In the genomic region with DNA sequence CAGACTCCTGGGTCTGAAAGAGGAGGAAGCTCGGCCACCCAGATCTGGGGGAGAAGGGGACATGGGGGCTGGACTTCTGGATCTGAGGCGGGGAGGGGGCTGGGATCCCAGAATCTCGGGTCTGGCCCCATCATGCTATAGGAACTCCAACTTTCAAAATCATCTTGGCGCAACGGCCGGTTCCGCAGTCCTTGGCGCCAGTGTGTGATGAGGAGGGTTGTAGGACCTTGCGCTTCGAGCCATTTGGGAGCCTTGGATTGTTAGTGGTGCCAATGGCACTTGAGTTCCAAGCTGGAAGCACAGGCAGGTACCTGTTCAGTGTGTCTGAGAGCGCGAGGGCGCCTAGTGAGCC, we compare ENCODE assay signal across 8 cellular contexts. TPM values are rescaled to one million over a fixed set of nuclear protein-coding genes. Genes with fewer than 3 reads are reported as not detected.
DNase-seq lines count a peak whose midpoint lies in the region; TF ChIP-seq lines count a peak whose summit lies in the region.

No MANE protein-coding gene starts in this region.

- H3K36me3 ChIP-seq in GM06990 (ENCODE audit: control insufficient read depth, insufficient read depth, low read length) (peaks cover 2% of the 10 kb centered on the region; the same call in 1 of the 2 replicates), esophagus muscularis mucosa (peaks cover 2 to 17% (median 7%) of the 10 kb centered on the region in 4 donors)

- TF ChIP-seq EP300 in esophagus muscularis mucosa (IDR thresholded peaks at IDR 0.05): no peak

- CTCF ChIA-PET in RWPE1 (lab: Yijun Ruan, JAX) (interaction anchor here (0.6 to 1.6 kb wide), 2 partner anchors 13 to 94 kb away, joined by 3 to 4 read pairs; no protein-coding TSS in a partner anchor), GM10248 (lab: Yijun Ruan, JAX) (interaction anchor here (0.7 to 4.5 kb wide), 28 partner anchors 9 to 449 kb away, joined by 3 to 129 read pairs (median 6); partner anchors contain the start of genes DHDH, FTL, LIN7B and NUCB1)

- no peak for TF ChIP-seq CTCF in GM06990 (IDR thresholded peaks at IDR 0.05; ENCODE audit: insufficient read depth, low read length, poor library complexity, severe bottlenecking)
- no peak for TF ChIP-seq CTCF in RWPE1 (conservative IDR thresholded peaks at IDR 0.05; ENCODE audit: low read depth)
- TF ChIP-seq CTCF in esophagus muscularis mucosa (IDR thresholded peaks at IDR 0.05): no peak
- no peak for TF ChIP-seq CTCF in progenitor cell of endocrine pancreas (IDR thresholded peaks at IDR 0.05; ENCODE audit: unreplicated experiment)
- TF ChIP-seq CTCF in GM10248 (IDR thresholded peaks at IDR 0.05; ENCODE audit: control extremely low read depth, extremely low read depth, low read depth, missing control alignments): no peak

- WGBS in esophagus muscularis mucosa: 0% methylated on average over 7 of the region's 13 CpGs

- peaks cover 3% of the 10 kb centered on the region for H3K36me3 Mint-ChIP-seq in progenitor cell of endocrine pancreas (ENCODE audit: insufficient read depth)

- peaks cover 20% of the 10 kb centered on the region for H3K4me1 Mint-ChIP-seq in progenitor cell of endocrine pancreas (ENCODE audit: low read depth)

- peak overlapping the region; percentile 91 for H3K27ac ChIP-seq in RWPE1
- H3K27ac ChIP-seq in esophagus muscularis mucosa (replicated peaks in 1 of 4): peak overlapping the region; percentile 93 to 96 (median 94)

- intact Hi-C loops in esophagus muscularis mucosa (cut with DNase I): no loop called here

- H3K4me1 ChIP-seq in esophagus muscularis mucosa: peaks cover 36 to 54% (median 48%) of the 10 kb centered on the region in 4 donors

- no peak for DNase-seq in GM06990 (ENCODE audit: extremely low read depth, insufficient read length)
- no peak for DNase-seq in RWPE1 (ENCODE audit: low spot score)
- no peak for DNase-seq in esophagus muscularis mucosa (ENCODE audit: extremely low spot score)
- DNase-seq in progenitor cell of endocrine pancreas (ENCODE audit: low spot score, unreplicated experiment): no peak
- no peak for DNase-seq in GM10248 (ENCODE audit: extremely low spot score)
- no peak for DNase-seq in AG08395 (ENCODE audit: low spot score)
- DNase-seq in occipital lobe (lab: John Stamatoyannopoulos, UW): no peak
- DNase-seq in amygdala (lab: John Stamatoyannopoulos, UW): no peak

- H3K27me3 ChIP-seq in GM06990 (replicated peaks; ENCODE audit: control insufficient read depth, insufficient read depth, low read length) (no peaks in the 10 kb centered on the region), esophagus muscularis mucosa (no peaks in the 10 kb centered on the region)

- H3K4me3 Mint-ChIP-seq in progenitor cell of endocrine pancreas (ENCODE audit: low read depth): peak overlapping the region; percentile 99

- peak overlapping the region; percentile 97 for H3K27ac Mint-ChIP-seq in progenitor cell of endocrine pancreas

- peak overlapping the region; percentile 92 for H3K4me3 ChIP-seq in GM06990 (replicated peaks; ENCODE audit: low read depth, low read length)
- peak overlapping the region; percentile 65 to 82 (median 78) for H3K4me3 ChIP-seq in esophagus muscularis mucosa

- H3K9me3 Mint-ChIP-seq in progenitor cell of endocrine pancreas (ENCODE audit: low read depth): no peaks in the 10 kb centered on the region

- POLR2A ChIA-PET in RWPE1 (lab: Yijun Ruan, JAX; ENCODE audit: low non-redundant PET) (interaction anchor here (0.6 to 1.5 kb wide), 4 partner anchors 14 to 70 kb away, joined by 3 to 9 read pairs (median 4); partner anchors contain the start of genes CGB7 and NTF4), GM10248 (lab: Yijun Ruan, JAX) (interaction anchor here (0.6 to 2.3 kb wide), 11 partner anchors 10 to 375 kb away, joined by 3 to 29 read pairs (median 7); partner anchors contain the start of genes FTL, PPP1R15A, RPL18 and SPHK2)

- H3K27me3 Mint-ChIP-seq in progenitor cell of endocrine pancreas: no peaks in the 10 kb centered on the region

- no peaks in the 10 kb centered on the region for H3K9me3 ChIP-seq in esophagus muscularis mucosa

- TF ChIP-seq POLR2A in esophagus muscularis mucosa (IDR thresholded peaks at IDR 0.05; ENCODE audit: low read depth): no peak

RNA-seq across cellular contexts. Expression of gene RUVBL2, which starts 0.3 kb away (rescaled TPM):
- total RNA-seq in esophagus muscularis mucosa: 100 to 1,000 TPM in 2 of 4 donors, 10 to 100 TPM in 2; 72.7 to 113 (median 97.6) TPM
- 81.5 and 83.0 TPM in 2 replicates for total RNA-seq in progenitor cell of endocrine pancreas
- 81.4 TPM for total RNA-seq in occipital lobe

RNA-seq across cellular contexts. Expression of gene GYS1, which starts 0.9 kb away (rescaled TPM):
- 10 to 100 TPM; 33.3 to 39.3 (median 37.3) TPM for total RNA-seq in esophagus muscularis mucosa
- 57.4 and 65.8 TPM in 2 replicates for total RNA-seq in progenitor cell of endocrine pancreas
- 14.2 TPM for total RNA-seq in occipital lobe

RNA-seq across cellular contexts. Expression of gene LHB, which starts 22.9 kb away (rescaled TPM):
- total RNA-seq in esophagus muscularis mucosa (not detected), progenitor cell of endocrine pancreas (not detected in 2 replicates), occipital lobe (not detected)

RNA-seq across cellular contexts. Expression of gene FTL, which starts 28.9 kb away (rescaled TPM):
- total RNA-seq in esophagus muscularis mucosa (1,000 to 10,000 TPM; 3,246 to 4,339 (median 3,896) TPM), progenitor cell of endocrine pancreas (2,544 and 2,716 TPM in 2 replicates), occipital lobe (677 TPM)

RNA-seq across cellular contexts. Expression of gene CGB3, which starts 30.1 kb away (rescaled TPM):
- total RNA-seq in esophagus muscularis mucosa (not detected), progenitor cell of endocrine pancreas (not detected in 2 replicates), occipital lobe (not detected)
